28 cellular contexts compared by ENCODE assay signal in the genomic region with DNA sequence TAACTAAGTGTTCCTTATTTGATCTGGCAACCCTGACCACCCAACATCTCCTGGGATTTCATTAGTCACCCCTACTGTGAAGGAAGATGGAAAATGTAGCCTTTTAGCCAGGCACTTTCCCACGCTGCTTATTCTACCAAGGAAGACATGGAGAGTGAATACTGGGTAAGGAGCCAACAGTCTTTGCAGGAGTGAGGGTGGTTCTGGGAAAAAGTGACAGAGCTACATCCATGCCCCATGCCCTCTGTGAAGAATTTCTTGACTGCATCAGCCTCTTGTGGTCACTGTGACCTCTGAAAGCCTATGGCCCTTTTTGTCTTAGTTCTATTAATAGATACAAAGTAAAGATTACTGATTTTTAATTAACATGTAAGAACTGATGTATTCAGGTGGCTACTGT.
DNase-seq lines count a peak whose midpoint lies in the region; ATAC-seq lines count a peak whose summit lies in the region.
"Had no signal": no experiment of that assay in that cellular context is flagged by ENCODE, and none has a peak within 500 bp of the region (broad histone marks: within the 10 kb centered on the region; RNA-seq: fewer than 3 reads in every experiment).

No MANE protein-coding gene starts in this region.

- ATAC-seq in HG02610 (IDR thresholded peaks at IDR 0.05; ENCODE audit: unreplicated experiment) (peak; percentile 35), GM21529 (IDR thresholded peaks at IDR 0.05; ENCODE audit: unreplicated experiment) (no peak)
- ATAC-seq: GM23338, left lobe of liver, PC-3, sciatic nerve, SK-N-SH treated with all-trans-retinoic acid at 6 μM for 48 hours had no signal

- DNase-seq in RPMI7951 (ENCODE audit: low read depth) = peak; percentile 3
- peak; percentile 33 for DNase-seq in kidney tubule cell (ENCODE audit: low spot score)
- peak; percentile 68 for DNase-seq in stromal cell of bone marrow (ENCODE audit: low read depth)
- DNase-seq in NCI-H446 treated with DMSO at 0.1 percent for 48 hours (lab: John Stamatoyannopoulos, UW) = no peak
- no peak for DNase-seq in OCI-M1 (lab: John Stamatoyannopoulos, UW)
- DNase-seq: activated B cell treated with CpG ODN at 0.5 μM for 24 hours; activated CD4-positive, alpha-beta T cell treated with anti-CD3 and anti-CD28 coated beads, Interleukin-2, amount 10 ng/mL, durations not matched to agents 7 days and 5 days; activated effector memory CD4-positive, alpha-beta T cell treated with anti-CD3 and anti-CD28 coated beads, Interleukin-2, amount 50 U/mL, for 16 hours; activated naive CD8-positive, alpha-beta T cell treated with anti-CD3 and anti-CD28 coated beads for 36 hours; activated T-cell treated with anti-CD3 and anti-CD28 coated beads, Interleukin-2, amount 50 U/mL, for 24 hours; anterior cingulate cortex; DMS153; effector CD4-positive, alpha-beta T cell; glutamatergic neuron; NCI-H2029; NCI-H524 treated with DMSO at 0.1 percent for 48 hours; PC-3; Right ventricle myocardium superior; stimulated activated CD4-positive, alpha-beta T cell treated with anti-CD3 and anti-CD28 coated beads, Interleukin-15, amount 100 ng/mL, for 24 hours; stimulated activated CD4-positive, alpha-beta T cell treated with anti-CD3 and anti-CD28 coated beads, Interleukin-4, amount 100 ng/mL, for 4 hours; substantia nigra; upper lobe of left lung had no signal

Comparison
In these comparisons a context has a peak if more than half of its experiments do, and no peak if none do; other contexts are left out.
1. DNase-seq: peak in RPMI7951 (single experiment), kidney tubule cell (single experiment) and stromal cell of bone marrow (single experiment); none in NCI-H446 treated with DMSO at 0.1 percent for 48 hours (single experiment) and OCI-M1 (single experiment).